17 cellular contexts compared by ENCODE assay signal in the genomic region with DNA sequence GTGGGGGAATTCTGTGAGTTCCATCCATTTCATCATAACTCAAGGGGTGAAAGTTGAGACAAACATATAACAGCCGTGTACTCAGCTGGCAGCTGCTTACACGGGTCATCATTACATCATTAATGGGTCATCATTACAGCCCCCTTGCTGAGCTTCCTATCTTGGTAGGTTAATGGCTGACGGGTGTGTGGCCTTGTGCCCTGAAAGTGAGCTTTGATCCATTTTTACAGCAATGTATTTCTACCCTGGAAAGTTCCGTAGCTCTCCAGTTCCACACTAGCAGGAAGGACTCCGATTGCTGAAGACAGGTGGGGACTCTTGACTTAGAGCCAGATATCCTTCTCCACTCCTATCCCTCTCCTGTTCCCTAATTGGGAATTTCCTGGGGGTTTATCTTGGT.
DNase-seq lines count a peak whose midpoint lies in the region; ATAC-seq, FAIRE-seq and TF ChIP-seq lines count a peak whose summit lies in the region.
"Had no signal": no experiment of that assay in that cellular context is flagged by ENCODE, and none has a peak within 500 bp of the region (broad histone marks: within the 10 kb centered on the region; RNA-seq: fewer than 3 reads in every experiment).

No MANE protein-coding gene starts in this region.

- H3K36me3 ChIP-seq in hepatocyte (replicated peaks; ENCODE audit: insufficient read depth, low read depth) (no peaks in the 10 kb centered on the region), small intestine (ENCODE audit: control insufficient read depth in 2 of 2, insufficient read depth in 2 of 2, low read length in 2 of 2) (no peaks in the 10 kb centered on the region), testis (ENCODE audit: low read depth, missing control alignments) (no peaks in the 10 kb centered on the region)
- H3K36me3 ChIP-seq: BLaER1 treated with 17β-estradiol and CSF1 and Interleukin-3, amounts not matched to agents 10 nM and 100 nM; HAP-1 had no signal

- DNase-seq in NCI-H2227 (lab: John Stamatoyannopoulos, UW; ENCODE audit: unreplicated experiment) (peak; percentile 24), NCI-H2227 treated with DMSO at 0.1 percent for 48 hours (lab: John Stamatoyannopoulos, UW) (no peak), NCI-H748 treated with DMSO at 0.1 percent for 48 hours (lab: John Stamatoyannopoulos, UW) (peak; percentile 16), hepatocyte (ENCODE audit: low spot score) (peak; percentile 24), small intestine (peak; percentile 81), testis (no peak), NCI-H1694 treated with DMSO at 0.1 percent for 48 hours (lab: John Stamatoyannopoulos, UW) (no peak)
- no peak for DNase-seq in CD4-positive, alpha-beta T cell
- DNase-seq: DMS153; NCI-H1092; NCI-H187; NK-92 treated with Interleukin-12 subunit alpha and Interleukin-12 subunit beta, amount 100 ng/mL, for 24 hours had no signal

- peak overlapping the region; percentile 37 for H3K27ac ChIP-seq in hepatocyte
- H3K27ac ChIP-seq in small intestine (ENCODE audit: low read depth in 1 of 2, low read length in 1 of 2) = no peak overlapping the region
- no peak overlapping the region for H3K27ac ChIP-seq in testis
- H3K27ac ChIP-seq in CD4-positive, alpha-beta T cell (ENCODE audit: low read depth, low read length) = no peak overlapping the region

- H3K4me3 Mint-ChIP-seq in CD4-positive, alpha-beta T cell = no peak overlapping the region

- WGBS in hepatocyte (ENCODE audit: low lambda C conversion rate, missing lambda C conversion rate) = 83% methylated on average over 5 of the region's 5 CpGs
- 19 to 53% (median 33%) methylated on average over 5 of the region's 5 CpGs for WGBS in small intestine, 3 donors
- WGBS in testis, 2 donors = 87 to 91% methylated on average over 5 of the region's 5 CpGs

- peaks cover 9% of the 10 kb centered on the region for H3K4me1 Mint-ChIP-seq in CD4-positive, alpha-beta T cell (ENCODE audit: low read depth)

- POLR2A ChIA-PET in CD4-positive, alpha-beta T cell (lab: Charles Lee) = interaction anchor here (1.3 kb wide), 1 partner anchor 233 kb away, joined by 3 read pairs; no protein-coding TSS in a partner anchor

- no peaks in the 10 kb centered on the region for H3K9me3 Mint-ChIP-seq in CD4-positive, alpha-beta T cell

- H3K9me3 ChIP-seq in hepatocyte (ENCODE audit: low read depth) (no peaks in the 10 kb centered on the region), small intestine (ENCODE audit: control insufficient read depth, low read depth) (no peaks in the 10 kb centered on the region), testis (no peaks in the 10 kb centered on the region)
- H3K9me3 ChIP-seq in CD4-positive, alpha-beta T cell (ENCODE audit: control insufficient read depth, low read length) = no peaks in the 10 kb centered on the region
- H3K9me3 ChIP-seq: BLaER1 treated with 17β-estradiol and CSF1 and Interleukin-3, amounts not matched to agents 10 nM and 100 nM; HAP-1 had no signal

- no peaks in the 10 kb centered on the region for H3K79me2 ChIP-seq in hepatocyte

- no peak for TF ChIP-seq POLR2A in testis (IDR thresholded peaks at IDR 0.05)

- CTCF ChIA-PET in CD4-positive, alpha-beta T cell (lab: Charles Lee) = interaction anchor here (1.3 kb wide), 1 partner anchor 12 kb away, joined by 3 read pairs; no protein-coding TSS in a partner anchor

- H3K4me2 ChIP-seq in hepatocyte = no peak overlapping the region

- no peaks in the 10 kb centered on the region for H3K9me2 ChIP-seq in hepatocyte (replicated peaks; ENCODE audit: insufficient read depth)

- intact Hi-C loops in testis (cut with DNase I; ENCODE audit: low total_unique reads) = loop anchor here (10.0 kb wide), 1 partner anchor 257 kb away; no protein-coding TSS in a partner anchor
- intact Hi-C loops in CD4-positive, alpha-beta T cell (cut with DNase I, micrococcal nuclease) = no loop called here

- H3K4me3 ChIP-seq in hepatocyte (no peak overlapping the region), small intestine (ENCODE audit: low read depth in 1 of 2, low read length in 2 of 2) (no peak overlapping the region), testis (no peak overlapping the region)
- H3K4me3 ChIP-seq: BLaER1 treated with 17β-estradiol and CSF1 and Interleukin-3, amounts not matched to agents 10 nM and 100 nM; HAP-1; K562 had no signal

- no peaks in the 10 kb centered on the region for H3K27me3 ChIP-seq in hepatocyte
- H3K27me3 ChIP-seq in small intestine (ENCODE audit: control insufficient read depth in 2 of 2, insufficient read depth in 2 of 2, low read length in 2 of 2) = no peaks in the 10 kb centered on the region
- H3K27me3 ChIP-seq in testis = no peaks in the 10 kb centered on the region
- H3K27me3 ChIP-seq in CD4-positive, alpha-beta T cell (ENCODE audit: control insufficient read depth, insufficient read depth, low read length) = no peaks in the 10 kb centered on the region
- H3K27me3 ChIP-seq: BLaER1 treated with 17β-estradiol and CSF1 and Interleukin-3, amounts not matched to agents 10 nM and 100 nM had no signal

- H3K4me1 ChIP-seq in hepatocyte (ENCODE audit: insufficient read depth) (no peaks in the 10 kb centered on the region), small intestine (ENCODE audit: control insufficient read depth in 2 of 2, insufficient read depth in 1 of 2, low read depth in 1 of 2, low read length in 1 of 2) (peaks cover 3 to 6% of the 10 kb centered on the region in 2 donors), testis (no peaks in the 10 kb centered on the region)
- H3K4me1 ChIP-seq: HAP-1 had no signal

- ATAC-seq in CD4-positive, alpha-beta T cell (ENCODE audit: poor library complexity) = no peak
- ATAC-seq: K562 had no signal

- no peak for TF ChIP-seq CTCF in hepatocyte (IDR thresholded peaks at IDR 0.05; ENCODE audit: poor library complexity)
- TF ChIP-seq CTCF in testis (IDR thresholded peaks at IDR 0.05) = no peak
- TF ChIP-seq CTCF in CD4-positive, alpha-beta T cell (IDR thresholded peaks at IDR 0.05) = no peak

- H2AFZ ChIP-seq in hepatocyte = no peak overlapping the region

- no peaks in the 10 kb centered on the region for H4K20me1 ChIP-seq in hepatocyte (ENCODE audit: insufficient read depth, poor library complexity, severe bottlenecking)
- H4K20me1 ChIP-seq: BLaER1 treated with 17β-estradiol and CSF1 and Interleukin-3, amounts not matched to agents 10 nM and 100 nM had no signal

- no peak overlapping the region for H3K27ac Mint-ChIP-seq in CD4-positive, alpha-beta T cell

- no peak for FAIRE-seq in small intestine (lab: Jason Lieb, UNC)
- FAIRE-seq: GM12891, HTR-8/SVneo, K562 had no signal

- peaks cover 4% of the 10 kb centered on the region for H3K27me3 Mint-ChIP-seq in CD4-positive, alpha-beta T cell

- no peaks in the 10 kb centered on the region for H3K36me3 Mint-ChIP-seq in CD4-positive, alpha-beta T cell (ENCODE audit: low read depth)

Comparison
In these comparisons a context has a peak if more than half of its experiments do, and no peak if none do; other contexts are left out.
1. DNase-seq: peak in NCI-H2227 (single experiment), NCI-H748 treated with DMSO at 0.1 percent for 48 hours (single experiment), hepatocyte (single experiment) and small intestine (single experiment); none in NCI-H2227 treated with DMSO at 0.1 percent for 48 hours (single experiment), testis (single experiment), CD4-positive, alpha-beta T cell (0 of 10) and NCI-H1694 treated with DMSO at 0.1 percent for 48 hours (single experiment).